ENCODE assay signal across 12 cellular contexts in the genomic region with DNA sequence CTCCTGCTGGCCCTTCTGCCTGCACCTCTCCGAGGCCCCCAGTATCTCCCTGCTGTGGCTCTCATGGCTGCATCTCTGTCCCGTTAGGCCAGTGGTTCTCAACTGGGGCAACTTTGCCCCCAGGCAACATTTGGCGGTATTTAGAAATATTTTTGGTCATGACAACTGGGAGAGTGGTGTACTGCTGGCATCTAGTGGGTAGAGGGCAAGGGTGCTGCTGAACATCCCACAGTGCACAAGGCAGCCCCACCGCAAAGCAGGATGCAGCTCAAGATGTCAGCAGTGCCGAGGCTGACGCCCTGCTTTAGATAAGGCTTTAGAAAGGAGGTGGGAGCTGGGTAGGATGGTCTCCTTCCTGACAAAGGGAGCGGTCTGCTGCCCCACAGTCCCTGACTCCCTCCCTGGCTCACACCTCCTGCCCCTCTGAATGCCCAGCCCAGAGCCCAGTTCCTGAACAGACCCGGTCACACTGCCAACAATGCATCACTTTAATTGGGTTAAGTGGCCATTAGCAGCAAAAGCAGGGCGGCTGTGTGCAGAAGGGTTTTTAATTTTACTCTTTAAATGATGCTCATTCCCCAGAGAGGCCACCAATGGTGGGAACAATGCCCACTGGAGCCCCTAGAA.
DNase-seq lines count a peak whose midpoint lies in the region; ATAC-seq and TF ChIP-seq lines count a peak whose summit lies in the region.
"Had no signal": no experiment of that assay in that cellular context is flagged by ENCODE, and none has a peak within 500 bp of the region (broad histone marks: within the 10 kb centered on the region; RNA-seq: fewer than 3 reads in every experiment).

No MANE protein-coding gene starts in this region.

- DNase-seq in BE2C (peak; percentile 86), HFF-Myc (ENCODE audit: extremely low read depth, low read depth) (no peak), erythroblast (lab: John Stamatoyannopoulos, UW) (peak; percentile 5 to 10), SKM-1 (lab: John Stamatoyannopoulos, UW; ENCODE audit: unreplicated experiment) (no peak)
- DNase-seq: effector CD4-positive, alpha-beta T cell; NCI-H146; NCI-H526 had no signal

- no peaks in the 10 kb centered on the region for H3K36me3 ChIP-seq in BE2C

- H3K27me3 ChIP-seq in BE2C = no peaks in the 10 kb centered on the region

- H3K9me3 ChIP-seq in BE2C = no peaks in the 10 kb centered on the region

- H3K4me1 ChIP-seq in BE2C = peaks cover 45% of the 10 kb centered on the region

- H3K4me3 ChIP-seq in BE2C (ENCODE audit: low read depth, low read length) = no peak overlapping the region
- H3K4me3 ChIP-seq in HFF-Myc (replicated peaks; ENCODE audit: low read depth, low read length) = no peak overlapping the region

- TF ChIP-seq CTCF in BE2C (IDR thresholded peaks at IDR 0.05; ENCODE audit: low read depth, low read length) (peak; percentile 50), HFF-Myc (IDR thresholded peaks at IDR 0.05; ENCODE audit: low read depth, low read length, missing control alignments) (peak; percentile 19)

- ATAC-seq in SK-N-SH treated with all-trans-retinoic acid at 6 μM for 48 hours = peak; percentile 76
- no peak for ATAC-seq in GM21526 (IDR thresholded peaks at IDR 0.05; ENCODE audit: low FRiP score, unreplicated experiment)
- ATAC-seq in GM21619 (IDR thresholded peaks at IDR 0.05; ENCODE audit: unreplicated experiment) = no peak
- ATAC-seq in GM18858 (IDR thresholded peaks at IDR 0.05; ENCODE audit: unreplicated experiment) = no peak
- ATAC-seq: stimulated activated memory B cell treated with anti-CD40 and anti-IgM and Interleukin-4, amounts not matched to agents 10 μg/mL and 1 μg/mL and 100 μg/mL, for 72 hours had no signal

- no peak for TF ChIP-seq POLR2A in erythroblast (IDR thresholded peaks at IDR 0.05; ENCODE audit: low read length)

TF ChIP-seq in SK-N-SH treated with all-trans-retinoic acid at 6 μM for 48 hours, 23 proteins besides CTCF, POLR2A, EP300 and RAD21:
- TF ChIP-seq, protein P1, sequence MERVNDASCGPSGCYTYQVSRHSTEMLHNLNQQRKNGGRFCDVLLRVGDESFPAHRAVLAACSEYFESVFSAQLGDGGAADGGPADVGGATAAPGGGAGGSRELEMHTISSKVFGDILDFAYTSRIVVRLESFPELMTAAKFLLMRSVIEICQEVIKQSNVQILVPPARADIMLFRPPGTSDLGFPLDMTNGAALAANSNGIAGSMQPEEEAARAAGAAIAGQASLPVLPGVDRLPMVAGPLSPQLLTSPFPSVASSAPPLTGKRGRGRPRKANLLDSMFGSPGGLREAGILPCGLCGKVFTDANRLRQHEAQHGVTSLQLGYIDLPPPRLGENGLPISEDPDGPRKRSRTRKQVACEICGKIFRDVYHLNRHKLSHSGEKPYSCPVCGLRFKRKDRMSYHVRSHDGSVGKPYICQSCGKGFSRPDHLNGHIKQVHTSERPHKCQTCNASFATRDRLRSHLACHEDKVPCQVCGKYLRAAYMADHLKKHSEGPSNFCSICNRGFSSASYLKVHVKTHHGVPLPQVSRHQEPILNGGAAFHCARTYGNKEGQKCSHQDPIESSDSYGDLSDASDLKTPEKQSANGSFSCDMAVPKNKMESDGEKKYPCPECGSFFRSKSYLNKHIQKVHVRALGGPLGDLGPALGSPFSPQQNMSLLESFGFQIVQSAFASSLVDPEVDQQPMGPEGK (CRISPR knock-in tag; IDR thresholded peaks at IDR 0.05; ENCODE audit: borderline replicate concordance) = no peak
- TF ChIP-seq ESRRG (CRISPR knock-in tag; IDR thresholded peaks at IDR 0.05) (no peak), RARB (CRISPR knock-in tag; IDR thresholded peaks at IDR 0.05) (no peak), BACH2 (CRISPR knock-in tag; IDR thresholded peaks at IDR 0.05; ENCODE audit: borderline replicate concordance) (no peak), ISL1 (CRISPR knock-in tag; IDR thresholded peaks at IDR 0.05) (peak; percentile 90), ZC3H10 (CRISPR knock-in tag; IDR thresholded peaks at IDR 0.05) (no peak), ARNTL (CRISPR knock-in tag; IDR thresholded peaks at IDR 0.05; ENCODE audit: borderline replicate concordance, low read depth) (no peak), ZFP30 (CRISPR knock-in tag; IDR thresholded peaks at IDR 0.05) (no peak), OSR1 (CRISPR knock-in tag; IDR thresholded peaks at IDR 0.05) (no peak), CSDC2 (CRISPR knock-in tag; IDR thresholded peaks at IDR 0.05) (no peak), TCF4 (CRISPR knock-in tag; IDR thresholded peaks at IDR 0.05; ENCODE audit: borderline replicate concordance) (peak; percentile 90), ZFP3 (CRISPR knock-in tag; IDR thresholded peaks at IDR 0.05) (no peak), ZNF565 (CRISPR knock-in tag; conservative IDR thresholded peaks at IDR 0.05; ENCODE audit: low read depth) (no peak), ZNF70 (CRISPR knock-in tag; IDR thresholded peaks at IDR 0.05) (peak; percentile 64; the same call in 1 of the 2 replicates), TOX (CRISPR knock-in tag; IDR thresholded peaks at IDR 0.05; ENCODE audit: borderline replicate concordance) (no peak), PPARA (CRISPR knock-in tag; IDR thresholded peaks at IDR 0.05; ENCODE audit: borderline replicate concordance) (no peak), ZNF8 (CRISPR knock-in tag; IDR thresholded peaks at IDR 0.05) (no peak), SNAI2 (CRISPR knock-in tag; IDR thresholded peaks at IDR 0.05) (no peak), GLIS3 (CRISPR knock-in tag; IDR thresholded peaks at IDR 0.05) (no peak)
- TF ChIP-seq, protein P2, sequence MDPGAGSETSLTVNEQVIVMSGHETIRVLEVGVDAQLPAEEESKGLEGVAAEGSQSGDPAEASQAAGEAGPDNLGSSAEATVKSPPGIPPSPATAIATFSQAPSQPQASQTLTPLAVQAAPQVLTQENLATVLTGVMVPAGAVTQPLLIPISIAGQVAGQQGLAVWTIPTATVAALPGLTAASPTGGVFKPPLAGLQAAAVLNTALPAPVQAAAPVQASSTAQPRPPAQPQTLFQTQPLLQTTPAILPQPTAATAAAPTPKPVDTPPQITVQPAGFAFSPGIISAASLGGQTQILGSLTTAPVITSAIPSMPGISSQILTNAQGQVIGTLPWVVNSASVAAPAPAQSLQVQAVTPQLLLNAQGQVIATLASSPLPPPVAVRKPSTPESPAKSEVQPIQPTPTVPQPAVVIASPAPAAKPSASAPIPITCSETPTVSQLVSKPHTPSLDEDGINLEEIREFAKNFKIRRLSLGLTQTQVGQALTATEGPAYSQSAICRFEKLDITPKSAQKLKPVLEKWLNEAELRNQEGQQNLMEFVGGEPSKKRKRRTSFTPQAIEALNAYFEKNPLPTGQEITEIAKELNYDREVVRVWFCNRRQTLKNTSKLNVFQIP (CRISPR knock-in tag; IDR thresholded peaks at IDR 0.05; ENCODE audit: borderline replicate concordance, low read depth) = no peak
- TF ChIP-seq, protein P3, sequence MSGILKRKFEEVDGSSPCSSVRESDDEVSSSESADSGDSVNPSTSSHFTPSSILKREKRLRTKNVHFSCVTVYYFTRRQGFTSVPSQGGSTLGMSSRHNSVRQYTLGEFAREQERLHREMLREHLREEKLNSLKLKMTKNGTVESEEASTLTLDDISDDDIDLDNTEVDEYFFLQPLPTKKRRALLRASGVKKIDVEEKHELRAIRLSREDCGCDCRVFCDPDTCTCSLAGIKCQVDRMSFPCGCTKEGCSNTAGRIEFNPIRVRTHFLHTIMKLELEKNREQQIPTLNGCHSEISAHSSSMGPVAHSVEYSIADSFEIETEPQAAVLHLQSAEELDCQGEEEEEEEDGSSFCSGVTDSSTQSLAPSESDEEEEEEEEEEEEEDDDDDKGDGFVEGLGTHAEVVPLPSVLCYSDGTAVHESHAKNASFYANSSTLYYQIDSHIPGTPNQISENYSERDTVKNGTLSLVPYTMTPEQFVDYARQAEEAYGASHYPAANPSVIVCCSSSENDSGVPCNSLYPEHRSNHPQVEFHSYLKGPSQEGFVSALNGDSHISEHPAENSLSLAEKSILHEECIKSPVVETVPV (CRISPR knock-in tag; IDR thresholded peaks at IDR 0.05) = no peak
- TF ChIP-seq, protein P4, sequence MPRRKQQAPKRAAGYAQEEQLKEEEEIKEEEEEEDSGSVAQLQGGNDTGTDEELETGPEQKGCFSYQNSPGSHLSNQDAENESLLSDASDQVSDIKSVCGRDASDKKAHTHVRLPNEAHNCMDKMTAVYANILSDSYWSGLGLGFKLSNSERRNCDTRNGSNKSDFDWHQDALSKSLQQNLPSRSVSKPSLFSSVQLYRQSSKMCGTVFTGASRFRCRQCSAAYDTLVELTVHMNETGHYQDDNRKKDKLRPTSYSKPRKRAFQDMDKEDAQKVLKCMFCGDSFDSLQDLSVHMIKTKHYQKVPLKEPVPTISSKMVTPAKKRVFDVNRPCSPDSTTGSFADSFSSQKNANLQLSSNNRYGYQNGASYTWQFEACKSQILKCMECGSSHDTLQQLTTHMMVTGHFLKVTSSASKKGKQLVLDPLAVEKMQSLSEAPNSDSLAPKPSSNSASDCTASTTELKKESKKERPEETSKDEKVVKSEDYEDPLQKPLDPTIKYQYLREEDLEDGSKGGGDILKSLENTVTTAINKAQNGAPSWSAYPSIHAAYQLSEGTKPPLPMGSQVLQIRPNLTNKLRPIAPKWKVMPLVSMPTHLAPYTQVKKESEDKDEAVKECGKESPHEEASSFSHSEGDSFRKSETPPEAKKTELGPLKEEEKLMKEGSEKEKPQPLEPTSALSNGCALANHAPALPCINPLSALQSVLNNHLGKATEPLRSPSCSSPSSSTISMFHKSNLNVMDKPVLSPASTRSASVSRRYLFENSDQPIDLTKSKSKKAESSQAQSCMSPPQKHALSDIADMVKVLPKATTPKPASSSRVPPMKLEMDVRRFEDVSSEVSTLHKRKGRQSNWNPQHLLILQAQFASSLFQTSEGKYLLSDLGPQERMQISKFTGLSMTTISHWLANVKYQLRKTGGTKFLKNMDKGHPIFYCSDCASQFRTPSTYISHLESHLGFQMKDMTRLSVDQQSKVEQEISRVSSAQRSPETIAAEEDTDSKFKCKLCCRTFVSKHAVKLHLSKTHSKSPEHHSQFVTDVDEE (CRISPR knock-in tag; IDR thresholded peaks at IDR 0.05) = peak; percentile 70; the same call in 1 of the 2 replicates
- TF ChIP-seq, protein P5, sequence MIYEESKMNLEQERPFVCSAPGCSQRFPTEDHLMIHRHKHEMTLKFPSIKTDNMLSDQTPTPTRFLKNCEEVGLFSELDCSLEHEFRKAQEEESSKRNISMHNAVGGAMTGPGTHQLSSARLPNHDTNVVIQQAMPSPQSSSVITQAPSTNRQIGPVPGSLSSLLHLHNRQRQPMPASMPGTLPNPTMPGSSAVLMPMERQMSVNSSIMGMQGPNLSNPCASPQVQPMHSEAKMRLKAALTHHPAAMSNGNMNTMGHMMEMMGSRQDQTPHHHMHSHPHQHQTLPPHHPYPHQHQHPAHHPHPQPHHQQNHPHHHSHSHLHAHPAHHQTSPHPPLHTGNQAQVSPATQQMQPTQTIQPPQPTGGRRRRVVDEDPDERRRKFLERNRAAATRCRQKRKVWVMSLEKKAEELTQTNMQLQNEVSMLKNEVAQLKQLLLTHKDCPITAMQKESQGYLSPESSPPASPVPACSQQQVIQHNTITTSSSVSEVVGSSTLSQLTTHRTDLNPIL (CRISPR knock-in tag; IDR thresholded peaks at IDR 0.05; ENCODE audit: low read depth) = no peak

Comparison
In these comparisons a context has a peak if more than half of its experiments do, and no peak if none do; other contexts are left out.
1. DNase-seq: peak in BE2C (single experiment) and erythroblast (2 of 2); none in HFF-Myc (single experiment) and SKM-1 (single experiment).